Comparison of ENCODE assay signal across 8 cellular contexts in the genomic region with DNA sequence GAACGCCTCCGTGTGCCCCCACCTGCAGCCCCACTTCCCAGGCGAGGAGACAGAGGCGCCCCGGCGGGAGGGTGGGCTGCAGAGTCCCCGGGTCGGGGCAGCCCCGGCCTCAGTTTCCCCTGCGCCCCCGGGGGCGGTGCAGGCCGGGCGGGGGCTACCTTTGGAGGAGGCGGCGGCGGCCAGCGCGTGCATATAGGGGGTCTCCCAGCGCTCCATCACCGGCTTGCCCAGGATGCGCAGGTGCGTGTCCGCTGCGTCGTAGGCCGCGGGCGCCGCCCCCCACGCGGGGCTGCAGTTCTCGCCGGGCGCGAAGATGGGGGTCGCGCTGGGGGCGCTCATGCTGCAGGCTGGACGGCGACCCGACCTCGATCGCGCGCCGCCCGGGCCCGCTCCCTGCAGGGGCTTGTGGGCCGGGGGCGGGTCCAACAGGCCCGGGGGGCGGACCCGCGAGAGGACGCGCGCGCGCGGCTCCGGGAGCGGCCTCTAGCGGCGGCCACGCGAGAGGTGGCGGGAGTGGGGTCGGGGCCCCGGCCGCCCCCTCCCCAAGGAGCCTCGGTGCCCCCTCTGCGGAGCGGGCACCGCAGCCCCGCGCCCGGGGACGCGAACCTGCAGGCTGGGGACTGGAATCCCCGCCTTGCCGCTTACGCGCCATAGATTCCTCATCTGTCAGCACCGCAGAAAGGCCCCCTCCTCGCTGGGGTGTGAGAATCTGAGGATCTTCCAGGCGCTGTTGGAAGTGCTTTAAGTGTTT. TPM values are rescaled to one million over a fixed set of nuclear protein-coding genes. Genes with fewer than 3 reads are reported as not detected.
DNase-seq lines count a peak whose midpoint lies in the region; ATAC-seq and TF ChIP-seq lines count a peak whose summit lies in the region.

GAMT (minus strand) TSS at position 405 of the 751 bp plus-strand sequence; CDS start at position 339, 66 bp downstream.

- no peak for TF ChIP-seq EP300 in sigmoid colon (IDR thresholded peaks at IDR 0.05)

- H3K4me3 ChIP-seq in right cardiac atrium (ENCODE audit: low read length) (peak within 1 kb of the TSS; percentile 64), sigmoid colon (peak within 1 kb of the TSS; percentile 36 to 70 (median 54))

- H3K27me3 ChIP-seq in right cardiac atrium (ENCODE audit: control insufficient read depth, insufficient read depth) (no peaks in the 10 kb centered on the region), sigmoid colon (peaks cover 0 to 12% (median 5%) of the 10 kb centered on the region in 3 donors)

- intact Hi-C loops in right cardiac atrium (cut with DNase I) (no loop called here), sigmoid colon (cut with DNase I) (loop anchor here (5.0 kb wide), 1 partner anchor 84 kb away; no protein-coding TSS in a partner anchor)

- TF ChIP-seq POLR2A in GM19099 (IDR thresholded peaks at IDR 0.05; ENCODE audit: extremely low read depth, insufficient read length, low read depth) = peak; percentile 53
- TF ChIP-seq POLR2A in sigmoid colon (IDR thresholded peaks at IDR 0.05) = no peak

- H3K27ac ChIP-seq in right cardiac atrium (ENCODE audit: low read length) = peak within 1 kb of the TSS; percentile 61
- peak within 1 kb of the TSS in 2 of 4 donors; percentile 33 to 39 for H3K27ac ChIP-seq in sigmoid colon

- TF ChIP-seq CTCF in sigmoid colon (IDR thresholded peaks at IDR 0.05) = peak in 1 of 4 experiments; percentile 58

- whole genome bisulfite sequencing in right cardiac atrium = 1% methylated on average over 87 of the region's 87 CpGs
- 1 to 2% methylated on average over 87 of the region's 87 CpGs for WGBS in sigmoid colon, 2 donors

- in situ Hi-C loops in SK-MEL-5 (cut with HindIII; ENCODE audit: low pct_unique_long_range_greater_than_20kb, low sequenced_read_pairs) = no loop called here

- H3K4me1 ChIP-seq in right cardiac atrium (ENCODE audit: control insufficient read depth, insufficient read depth, low read length) (peaks cover 5% of the 10 kb centered on the region), sigmoid colon (peaks cover 0 to 22% (median 20%) of the 10 kb centered on the region in 4 donors)

- ATAC-seq in right cardiac atrium = peak; percentile 47 to 65
- no peak for ATAC-seq in GM18519 (IDR thresholded peaks at IDR 0.05; ENCODE audit: low FRiP score, unreplicated experiment)

- DNase-seq in AG08396 (ENCODE audit: low spot score) (peak; percentile 88), SK-MEL-5 (ENCODE audit: low read depth, low spot score) (peak; percentile 34), amygdala (lab: John Stamatoyannopoulos, UW) (peak in 29 of 56 donors; percentile 4 to 79 (median 43)), right cardiac atrium (peak; percentile 48 to 85 (median 82)), sigmoid colon (no peak), NCI-H526 treated with DMSO at 0.1 percent for 48 hours (lab: John Stamatoyannopoulos, UW) (no peak)

- H3K9me3 ChIP-seq in right cardiac atrium (ENCODE audit: control insufficient read depth, low read length) = no peaks in the 10 kb centered on the region
- H3K9me3 ChIP-seq in sigmoid colon = no peaks in the 10 kb centered on the region

- H3K36me3 ChIP-seq in sigmoid colon = no peaks in the 10 kb centered on the region

RNA-seq across cellular contexts. Expression of gene GAMT, which starts in this region (rescaled TPM):
- 16.4 and 21.6 TPM in 2 replicates for total RNA-seq in SK-MEL-5 (2014; rRNA removed; shearing (Covaris generic))
- 27.4 and 39.3 TPM in 2 replicates for polyA plus RNA-seq in SK-MEL-5 (2015; cell fraction: cytosol; rRNA removed)
- 9.7 and 10.1 TPM in 2 replicates for polyA plus RNA-seq in SK-MEL-5 (2015; cell fraction: nucleus; rRNA removed)
- total RNA-seq in right cardiac atrium (10 to 100 TPM; 49.2 to 76.2 (median 66.4) TPM), sigmoid colon (10 to 100 TPM in 3 of 4 donors, 1 to 10 TPM in 1; 7.8 to 16.6 (median 11.5) TPM)
- polyA plus RNA-seq in right cardiac atrium (124 TPM), sigmoid colon (1 to 10 TPM; 1.8 to 6.0 (median 5.7) TPM)

Comparison
In these comparisons a context has a peak if more than half of its experiments do, and no peak if none do; other contexts are left out.
1. RNA of gene GAMT (polyA plus RNA-seq): 124 TPM in right cardiac atrium (single experiment); 1.8 to 6.0 TPM in sigmoid colon; every median in the first group is over 10 times any median in the second.
2. DNase-seq: peak in AG08396 (single experiment), SK-MEL-5 (single experiment), amygdala (29 of 56) and right cardiac atrium (3 of 3); none in sigmoid colon (single experiment) and NCI-H526 treated with DMSO at 0.1 percent for 48 hours (single experiment).